In the genomic region with DNA sequence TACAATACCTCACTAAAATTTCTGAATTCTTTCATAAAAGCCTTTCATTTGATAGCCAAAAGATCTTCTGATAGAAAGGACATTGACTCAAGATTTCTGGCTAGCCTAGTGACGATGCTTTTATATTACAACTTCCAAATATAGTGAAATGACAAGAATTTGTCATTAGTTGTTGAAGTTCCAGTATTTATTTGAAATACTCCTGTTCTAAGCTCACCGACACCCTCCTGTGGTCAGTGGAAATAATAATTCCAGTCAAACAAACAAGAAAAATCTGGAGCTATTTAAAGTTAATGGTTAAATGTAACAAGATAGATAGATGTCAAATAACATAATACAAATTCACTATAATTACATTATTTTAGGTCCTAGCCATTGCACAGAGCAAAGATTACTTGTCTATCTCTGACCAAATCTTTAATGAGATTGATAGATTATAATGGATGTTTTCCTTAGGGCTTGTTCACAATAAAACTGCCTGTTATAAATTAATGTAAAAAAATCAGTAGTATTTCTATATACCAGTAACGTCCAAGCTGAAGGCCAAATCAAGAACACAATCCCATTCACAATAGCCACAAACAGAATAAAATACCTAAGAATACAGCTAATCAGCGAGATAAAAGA, we compare ENCODE assay signal across 8 cellular contexts.
DNase-seq lines count a peak whose midpoint lies in the region; ATAC-seq, FAIRE-seq and TF ChIP-seq lines count a peak whose summit lies in the region.

No MANE protein-coding gene starts in this region.

- H3K36me3 ChIP-seq in body of pancreas (replicated peaks in 1 of 2; ENCODE audit: insufficient read depth in 1 of 2, low read depth in 2 of 2): no peaks in the 10 kb centered on the region

- peak; percentile 45 for DNase-seq in ACHN
- DNase-seq in NCI-H69 (lab: John Stamatoyannopoulos, UW): peak; percentile 50
- DNase-seq in body of pancreas: peak in 3 of 4 donors; percentile 21 to 36 (median 28)
- DNase-seq in superior temporal gyrus (ENCODE audit: extremely low spot score): peak; percentile 85
- no peak for DNase-seq in lower leg skin (ENCODE audit: low spot score in 2 of 2)
- DNase-seq in NCI-H226: no peak

- FAIRE-seq in G401.6 (lab: Jason Lieb, UNC): peak; percentile 97
- peak; percentile 98 for FAIRE-seq in islet of Langerhans (lab: Jason Lieb, UNC)

- H3K27me3 ChIP-seq in body of pancreas: no peaks in the 10 kb centered on the region

- peak; percentile 43 for ATAC-seq in body of pancreas

- in situ Hi-C loops in ACHN (cut with HindIII; ENCODE audit: low pct_ligation_motif_present, low pct_unique_long_range_greater_than_20kb, low sequenced_read_pairs): no loop called here

- intact Hi-C loops in body of pancreas (cut with DNase I): no loop called here
- intact Hi-C loops in lower leg skin (cut with DNase I; ENCODE audit: low total_unique reads): no loop called here

- H3K4me1 ChIP-seq in body of pancreas: no peaks in the 10 kb centered on the region

- TF ChIP-seq CTCF in body of pancreas (IDR thresholded peaks at IDR 0.05) (peak; percentile 7 to 61 (median 51)), lower leg skin (IDR thresholded peaks at IDR 0.05) (peak in 1 of 3 donors; percentile 16)

- H3K4me3 ChIP-seq in body of pancreas: no peak overlapping the region
- H3K4me3 ChIP-seq in lower leg skin (ENCODE audit: low read depth, poor library complexity, severe bottlenecking): no peak overlapping the region

- peak overlapping the region in 1 of 4 donors; percentile 28 for H3K27ac ChIP-seq in body of pancreas

- no peaks in the 10 kb centered on the region for H3K9me3 ChIP-seq in body of pancreas

- TF ChIP-seq POLR2A in body of pancreas (IDR thresholded peaks at IDR 0.05) (no peak), lower leg skin (IDR thresholded peaks at IDR 0.05) (no peak)

- WGBS in body of pancreas, 2 donors: 38 to 40% methylated on average over 4 of the region's 4 CpGs
- 42 to 46% methylated on average over 4 of the region's 4 CpGs for WGBS in lower leg skin, 2 donors

Comparison
In these comparisons a context has a peak if more than half of its experiments do, and no peak if none do; other contexts are left out.
1. DNase-seq: peak in ACHN (single experiment), NCI-H69 (single experiment), body of pancreas (3 of 4) and superior temporal gyrus (single experiment); none in lower leg skin (0 of 2) and NCI-H226 (single experiment).